ENCODE assay signal across 29 cellular contexts in the genomic region with DNA sequence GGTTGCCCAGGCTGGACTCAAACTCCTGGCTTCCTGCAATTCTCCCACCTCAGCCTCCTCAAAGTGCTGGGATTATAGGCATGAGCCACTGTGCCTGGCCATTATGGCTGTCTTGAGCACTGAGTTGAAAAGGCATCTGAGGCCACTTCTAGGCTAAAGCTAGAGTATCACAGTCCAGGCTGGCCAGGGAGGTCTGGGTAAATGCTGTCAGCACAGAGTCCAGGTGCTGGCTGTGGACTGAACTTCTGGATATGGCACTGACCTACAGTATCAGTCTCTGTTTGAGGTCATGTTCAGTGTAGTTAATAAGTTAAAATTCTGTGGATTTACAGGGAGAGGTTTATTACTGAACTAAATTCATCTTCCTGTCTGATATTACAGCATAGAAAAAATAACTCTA.
"Had no signal": no experiment of that assay in that cellular context is flagged by ENCODE, and none has a peak within 500 bp of the region (broad histone marks: within the 10 kb centered on the region; RNA-seq: fewer than 3 reads in every experiment).

No MANE protein-coding gene starts in this region.

- H3K9ac ChIP-seq: neural progenitor cell, parathyroid adenoma had no signal

- H3K27me3 ChIP-seq: neural progenitor cell, ovary, spleen, suprapubic skin, testis, tibial artery, transverse colon, upper lobe of right lung, vagina had no signal

- H2AFZ ChIP-seq: neural progenitor cell, parathyroid adenoma had no signal

- H3K4me1 ChIP-seq: neural progenitor cell, parathyroid adenoma, psoas muscle, spleen, suprapubic skin, testis, tibial artery, transverse colon, upper lobe of right lung, vagina had no signal

- H3K4me2 ChIP-seq: neural progenitor cell, smooth muscle cell had no signal

- DNase-seq: naive thymus-derived CD4-positive, alpha-beta T cell; natural killer cell; occipital lobe; ovary; psoas muscle; right cardiac atrium; spleen; stimulated activated CD4-positive, alpha-beta T cell treated with anti-CD3 and anti-CD28 coated beads, Interleukin-12 subunit alpha, Interleukin-12 subunit beta, amount 100 ng/mL, for 4 hours; stimulated activated CD4-positive, alpha-beta T cell treated with anti-CD3 and anti-CD28 coated beads, Interleukin-1b, Interleukin-23, amount 100 ng/mL, for 48 hours; stimulated activated CD4-positive, alpha-beta T cell treated with anti-CD3 and anti-CD28 coated beads, Interleukin-4, amount 100 ng/mL, for 1 hour; stimulated activated CD4-positive, alpha-beta T cell treated with anti-CD3 and anti-CD28 coated beads, Interleukin-4, amount 100 ng/mL, for 4 hours; stimulated activated CD8-positive, alpha-beta memory T cell treated with anti-CD3 and anti-CD28 coated beads, Interleukin-4, amount 100 ng/mL, for 48 hours; stimulated activated naive CD4-positive, alpha-beta T cell; stimulated activated naive CD8-positive, alpha-beta T cell treated with anti-CD3 and anti-CD28 coated beads, Interleukin-15, amount 100 ng/mL, for 72 hours; stimulated activated naive CD8-positive, alpha-beta T cell treated with anti-CD3 and anti-CD28 coated beads, Interleukin-15, Interleukin-2, amounts not matched to agents 100 U/mL and 50 U/mL, for 24 hours; substantia nigra; testis; tibial artery; transverse colon; upper lobe of right lung had no signal

- ATAC-seq: naive thymus-derived CD4-positive, alpha-beta T cell; natural killer cell; psoas muscle; right cardiac atrium; sciatic nerve; stimulated activated memory B cell treated with anti-CD40 and anti-IgM and Interleukin-4, amounts not matched to agents 10 μg/mL and 1 μg/mL and 100 μg/mL, for 72 hours; stimulated activated naive CD8-positive, alpha-beta T cell treated with anti-CD3 and anti-CD28 coated beads, Interleukin-15, amount 100 ng/mL, for 72 hours; stimulated activated naive CD8-positive, alpha-beta T cell treated with anti-CD3 and anti-CD28 coated beads, Interleukin-15, Interleukin-2, amounts not matched to agents 100 U/mL and 50 U/mL, for 24 hours; upper lobe of right lung had no signal

- H3K27ac ChIP-seq: neural progenitor cell, ovary, parathyroid adenoma, psoas muscle, skin epidermis, spleen, suprapubic skin, testis, tibial artery, transverse colon, upper lobe of right lung, vagina had no signal

- H3K9me3 ChIP-seq: ovary, psoas muscle, suprapubic skin, testis, tibial artery, transverse colon, upper lobe of right lung, vagina had no signal

- FAIRE-seq: urothelium cell line had no signal

- H3K79me2 ChIP-seq: parathyroid adenoma had no signal

- H3K4me3 ChIP-seq: neural progenitor cell, ovary, psoas muscle, skin epidermis, smooth muscle cell, spleen, suprapubic skin, testis, tibial artery, transverse colon, upper lobe of right lung, vagina had no signal

- H3K36me3 ChIP-seq: neural progenitor cell, ovary, spleen, suprapubic skin, tibial artery, transverse colon, upper lobe of right lung, vagina had no signal
